In the genomic region with DNA sequence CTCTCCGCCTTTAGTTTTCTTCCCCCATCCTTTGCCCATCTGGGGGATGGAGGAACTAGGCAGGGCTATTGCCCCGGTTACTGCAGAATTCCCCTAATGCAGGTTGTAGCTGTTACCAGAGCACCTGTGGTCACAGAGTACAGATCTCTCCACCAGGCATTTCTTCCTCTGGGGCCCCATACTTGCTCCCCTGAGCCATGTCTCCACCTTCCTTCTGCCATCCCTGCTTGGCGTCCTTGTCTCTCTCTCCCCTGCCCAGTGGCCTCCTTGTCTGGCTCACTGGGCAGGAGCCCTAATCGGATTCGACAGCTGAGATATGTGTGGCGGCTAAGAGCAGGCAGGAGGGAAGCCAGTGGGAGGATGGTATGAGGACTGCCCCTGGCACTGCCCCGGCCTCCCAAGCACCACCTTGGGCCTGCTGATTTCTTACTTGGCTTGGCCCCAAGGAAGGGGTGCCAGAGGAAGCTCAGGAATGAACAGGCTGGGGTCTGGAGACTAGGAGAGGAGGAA, we compare ENCODE assay signal across 1 cellular context.
TF ChIP-seq lines count a peak whose summit lies in the region.

No MANE protein-coding gene starts in this region.

TF ChIP-seq in SK-N-SH, 30 proteins besides CTCF, POLR2A, EP300 and RAD21 (continued from another document):
- TF ChIP-seq, protein P1, sequence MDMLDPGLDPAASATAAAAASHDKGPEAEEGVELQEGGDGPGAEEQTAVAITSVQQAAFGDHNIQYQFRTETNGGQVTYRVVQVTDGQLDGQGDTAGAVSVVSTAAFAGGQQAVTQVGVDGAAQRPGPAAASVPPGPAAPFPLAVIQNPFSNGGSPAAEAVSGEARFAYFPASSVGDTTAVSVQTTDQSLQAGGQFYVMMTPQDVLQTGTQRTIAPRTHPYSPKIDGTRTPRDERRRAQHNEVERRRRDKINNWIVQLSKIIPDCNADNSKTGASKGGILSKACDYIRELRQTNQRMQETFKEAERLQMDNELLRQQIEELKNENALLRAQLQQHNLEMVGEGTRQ (IDR thresholded peaks at IDR 0.05; ENCODE audit: borderline replicate concordance, low read depth, low read length) = no peak
- TF ChIP-seq FOXM1 (IDR thresholded peaks at IDR 0.05; ENCODE audit: low read depth) (peak; percentile 86), POLR2AphosphoS5 (IDR thresholded peaks at IDR 0.05; ENCODE audit: low read depth, low read length) (peak; percentile 95), TAF1 (IDR thresholded peaks at IDR 0.05; ENCODE audit: borderline replicate concordance, low read depth, low read length) (peak; percentile 67), NRF1 (IDR thresholded peaks at IDR 0.05; ENCODE audit: low read depth, low read length) (no peak), RCOR1 (IDR thresholded peaks at IDR 0.05; ENCODE audit: low read length) (peak; percentile 89), FOSL2 (IDR thresholded peaks at IDR 0.05; ENCODE audit: borderline replicate concordance, low read depth) (peak; percentile 61; the same call in 1 of the 2 replicates), SMC3 (IDR thresholded peaks at IDR 0.05; ENCODE audit: low read depth, low read length) (peak; percentile 16; the same call in 1 of the 2 replicates), EZH2phosphoT487 (IDR thresholded peaks at IDR 0.05; ENCODE audit: borderline replicate concordance, low read depth) (no peak), RFX5 (IDR thresholded peaks at IDR 0.05; ENCODE audit: low read length) (no peak), MXI1 (IDR thresholded peaks at IDR 0.05; ENCODE audit: low read depth, low read length) (peak; percentile 60; the same call in 1 of the 2 replicates), NFIC (IDR thresholded peaks at IDR 0.05; ENCODE audit: borderline replicate concordance) (peak; percentile 98), CHD2 (IDR thresholded peaks at IDR 0.05; ENCODE audit: low read length, partially characterized antibody) (peak; percentile 89), TEAD4 (IDR thresholded peaks at IDR 0.05; ENCODE audit: borderline replicate concordance, insufficient read depth) (peak; percentile 95), RXRA (IDR thresholded peaks at IDR 0.05; ENCODE audit: borderline replicate concordance, low read depth) (peak; percentile 95; the same call in 1 of the 2 replicates), GABPA (IDR thresholded peaks at IDR 0.05; ENCODE audit: low read depth) (no peak), GATA2 (CRISPR knock-in tag; IDR thresholded peaks at IDR 0.05) (peak; percentile 86)
- TF ChIP-seq, protein P2, sequence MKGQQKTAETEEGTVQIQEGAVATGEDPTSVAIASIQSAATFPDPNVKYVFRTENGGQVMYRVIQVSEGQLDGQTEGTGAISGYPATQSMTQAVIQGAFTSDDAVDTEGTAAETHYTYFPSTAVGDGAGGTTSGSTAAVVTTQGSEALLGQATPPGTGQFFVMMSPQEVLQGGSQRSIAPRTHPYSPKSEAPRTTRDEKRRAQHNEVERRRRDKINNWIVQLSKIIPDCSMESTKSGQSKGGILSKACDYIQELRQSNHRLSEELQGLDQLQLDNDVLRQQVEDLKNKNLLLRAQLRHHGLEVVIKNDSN (IDR thresholded peaks at IDR 0.05; ENCODE audit: borderline replicate concordance, low read depth) = no peak
- TF ChIP-seq, protein P3, sequence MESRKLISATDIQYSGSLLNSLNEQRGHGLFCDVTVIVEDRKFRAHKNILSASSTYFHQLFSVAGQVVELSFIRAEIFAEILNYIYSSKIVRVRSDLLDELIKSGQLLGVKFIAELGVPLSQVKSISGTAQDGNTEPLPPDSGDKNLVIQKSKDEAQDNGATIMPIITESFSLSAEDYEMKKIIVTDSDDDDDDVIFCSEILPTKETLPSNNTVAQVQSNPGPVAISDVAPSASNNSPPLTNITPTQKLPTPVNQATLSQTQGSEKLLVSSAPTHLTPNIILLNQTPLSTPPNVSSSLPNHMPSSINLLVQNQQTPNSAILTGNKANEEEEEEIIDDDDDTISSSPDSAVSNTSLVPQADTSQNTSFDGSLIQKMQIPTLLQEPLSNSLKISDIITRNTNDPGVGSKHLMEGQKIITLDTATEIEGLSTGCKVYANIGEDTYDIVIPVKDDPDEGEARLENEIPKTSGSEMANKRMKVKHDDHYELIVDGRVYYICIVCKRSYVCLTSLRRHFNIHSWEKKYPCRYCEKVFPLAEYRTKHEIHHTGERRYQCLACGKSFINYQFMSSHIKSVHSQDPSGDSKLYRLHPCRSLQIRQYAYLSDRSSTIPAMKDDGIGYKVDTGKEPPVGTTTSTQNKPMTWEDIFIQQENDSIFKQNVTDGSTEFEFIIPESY (IDR thresholded peaks at IDR 0.05; ENCODE audit: borderline replicate concordance, low read depth) = peak; percentile 85; the same call in 1 of the 2 replicates
- TF ChIP-seq, protein P4, sequence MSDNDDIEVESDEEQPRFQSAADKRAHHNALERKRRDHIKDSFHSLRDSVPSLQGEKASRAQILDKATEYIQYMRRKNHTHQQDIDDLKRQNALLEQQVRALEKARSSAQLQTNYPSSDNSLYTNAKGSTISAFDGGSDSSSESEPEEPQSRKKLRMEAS (IDR thresholded peaks at IDR 0.05; ENCODE audit: low read depth) = peak; percentile 69
- TF ChIP-seq, protein P5, sequence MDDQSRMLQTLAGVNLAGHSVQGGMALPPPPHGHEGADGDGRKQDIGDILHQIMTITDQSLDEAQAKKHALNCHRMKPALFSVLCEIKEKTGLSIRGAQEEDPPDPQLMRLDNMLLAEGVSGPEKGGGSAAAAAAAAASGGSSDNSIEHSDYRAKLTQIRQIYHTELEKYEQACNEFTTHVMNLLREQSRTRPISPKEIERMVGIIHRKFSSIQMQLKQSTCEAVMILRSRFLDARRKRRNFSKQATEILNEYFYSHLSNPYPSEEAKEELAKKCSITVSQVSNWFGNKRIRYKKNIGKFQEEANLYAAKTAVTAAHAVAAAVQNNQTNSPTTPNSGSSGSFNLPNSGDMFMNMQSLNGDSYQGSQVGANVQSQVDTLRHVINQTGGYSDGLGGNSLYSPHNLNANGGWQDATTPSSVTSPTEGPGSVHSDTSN (IDR thresholded peaks at IDR 0.05) = peak; percentile 99
- TF ChIP-seq, protein P6, sequence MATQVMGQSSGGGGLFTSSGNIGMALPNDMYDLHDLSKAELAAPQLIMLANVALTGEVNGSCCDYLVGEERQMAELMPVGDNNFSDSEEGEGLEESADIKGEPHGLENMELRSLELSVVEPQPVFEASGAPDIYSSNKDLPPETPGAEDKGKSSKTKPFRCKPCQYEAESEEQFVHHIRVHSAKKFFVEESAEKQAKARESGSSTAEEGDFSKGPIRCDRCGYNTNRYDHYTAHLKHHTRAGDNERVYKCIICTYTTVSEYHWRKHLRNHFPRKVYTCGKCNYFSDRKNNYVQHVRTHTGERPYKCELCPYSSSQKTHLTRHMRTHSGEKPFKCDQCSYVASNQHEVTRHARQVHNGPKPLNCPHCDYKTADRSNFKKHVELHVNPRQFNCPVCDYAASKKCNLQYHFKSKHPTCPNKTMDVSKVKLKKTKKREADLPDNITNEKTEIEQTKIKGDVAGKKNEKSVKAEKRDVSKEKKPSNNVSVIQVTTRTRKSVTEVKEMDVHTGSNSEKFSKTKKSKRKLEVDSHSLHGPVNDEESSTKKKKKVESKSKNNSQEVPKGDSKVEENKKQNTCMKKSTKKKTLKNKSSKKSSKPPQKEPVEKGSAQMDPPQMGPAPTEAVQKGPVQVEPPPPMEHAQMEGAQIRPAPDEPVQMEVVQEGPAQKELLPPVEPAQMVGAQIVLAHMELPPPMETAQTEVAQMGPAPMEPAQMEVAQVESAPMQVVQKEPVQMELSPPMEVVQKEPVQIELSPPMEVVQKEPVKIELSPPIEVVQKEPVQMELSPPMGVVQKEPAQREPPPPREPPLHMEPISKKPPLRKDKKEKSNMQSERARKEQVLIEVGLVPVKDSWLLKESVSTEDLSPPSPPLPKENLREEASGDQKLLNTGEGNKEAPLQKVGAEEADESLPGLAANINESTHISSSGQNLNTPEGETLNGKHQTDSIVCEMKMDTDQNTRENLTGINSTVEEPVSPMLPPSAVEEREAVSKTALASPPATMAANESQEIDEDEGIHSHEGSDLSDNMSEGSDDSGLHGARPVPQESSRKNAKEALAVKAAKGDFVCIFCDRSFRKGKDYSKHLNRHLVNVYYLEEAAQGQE (IDR thresholded peaks at IDR 0.05; ENCODE audit: low read depth, low read length) = peak; percentile 52; the same call in 1 of the 2 replicates
- TF ChIP-seq, protein P7, sequence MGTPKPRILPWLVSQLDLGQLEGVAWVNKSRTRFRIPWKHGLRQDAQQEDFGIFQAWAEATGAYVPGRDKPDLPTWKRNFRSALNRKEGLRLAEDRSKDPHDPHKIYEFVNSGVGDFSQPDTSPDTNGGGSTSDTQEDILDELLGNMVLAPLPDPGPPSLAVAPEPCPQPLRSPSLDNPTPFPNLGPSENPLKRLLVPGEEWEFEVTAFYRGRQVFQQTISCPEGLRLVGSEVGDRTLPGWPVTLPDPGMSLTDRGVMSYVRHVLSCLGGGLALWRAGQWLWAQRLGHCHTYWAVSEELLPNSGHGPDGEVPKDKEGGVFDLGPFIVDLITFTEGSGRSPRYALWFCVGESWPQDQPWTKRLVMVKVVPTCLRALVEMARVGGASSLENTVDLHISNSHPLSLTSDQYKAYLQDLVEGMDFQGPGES (IDR thresholded peaks at IDR 0.05; ENCODE audit: low read depth, low read length) = no peak
